ENCODE assay signal across 11 cellular contexts in genomic region chr17:50661348-50661747, GRCh38. TPM values are rescaled to one million over a fixed set of nuclear protein-coding genes. Genes with fewer than 3 reads are reported as not detected.
DNase-seq lines count a peak whose midpoint lies in the region; ATAC-seq and TF ChIP-seq lines count a peak whose summit lies in the region.
"Had no signal": no experiment of that assay in that cellular context is flagged by ENCODE, and none has a peak within 500 bp of the region (broad histone marks: within the 10 kb centered on the region; RNA-seq: fewer than 3 reads in every experiment).

No MANE protein-coding gene starts in this region.

- peak overlapping the region in 1 of 9 donors; percentile 92 for H3K27ac Mint-ChIP-seq in naive thymus-derived CD4-positive, alpha-beta T cell

- DNase-seq in DND-41 (no peak), dermis blood vessel endothelial cell (peak; percentile 28), psoas muscle (no peak), NCI-H2107 treated with DMSO at 0.1 percent for 48 hours (lab: John Stamatoyannopoulos, UW; ENCODE audit: unreplicated experiment) (no peak), NCI-H1694 (lab: John Stamatoyannopoulos, UW) (no peak)
- DNase-seq in naive thymus-derived CD4-positive, alpha-beta T cell = no peak
- DNase-seq: stimulated activated naive CD4-positive, alpha-beta T cell had no signal

- peaks cover 0 to 1% (median 0%) of the 10 kb centered on the region in 11 donors for H3K9me3 Mint-ChIP-seq in naive thymus-derived CD4-positive, alpha-beta T cell

- POLR2A ChIA-PET in naive thymus-derived CD4-positive, alpha-beta T cell (lab: Charles Lee) = no interaction called here

- H3K4me1 Mint-ChIP-seq in naive thymus-derived CD4-positive, alpha-beta T cell = peaks cover 6 to 31% (median 10%) of the 10 kb centered on the region in 7 donors

- peak overlapping the region; percentile 33; the same call in 1 of the 2 replicates for H2AFZ ChIP-seq in DND-41 (ENCODE audit: low read depth, low read length)
- 0 out of 2 replicates have a peak overlapping the region, but pooled peaks have one; percentile 54 for H2AFZ ChIP-seq in OCI-LY3 (ENCODE audit: low read depth, low read length)

- no peak overlapping the region for H3K9ac ChIP-seq in DND-41 (ENCODE audit: low read depth, low read length)
- no peak overlapping the region for H3K9ac ChIP-seq in OCI-LY3 (ENCODE audit: low read length)

- H3K4me3 Mint-ChIP-seq in naive thymus-derived CD4-positive, alpha-beta T cell = peak overlapping the region in 1 of 10 donors; percentile 74

- peaks cover 0 to 8% (median 0%) of the 10 kb centered on the region in 5 donors for H3K27me3 Mint-ChIP-seq in naive thymus-derived CD4-positive, alpha-beta T cell

- H3K9me3 ChIP-seq in DND-41 (ENCODE audit: insufficient read depth, low read length, severe bottlenecking) (no peaks in the 10 kb centered on the region), OCI-LY3 (ENCODE audit: insufficient read depth, low read length) (no peaks in the 10 kb centered on the region), psoas muscle (no peaks in the 10 kb centered on the region)
- H3K9me3 ChIP-seq in naive thymus-derived CD4-positive, alpha-beta T cell (ENCODE audit: control insufficient read depth in 2 of 3, low read length in 3 of 3) = no peaks in the 10 kb centered on the region
- H3K9me3 ChIP-seq: SJCRH30 had no signal

- no peaks in the 10 kb centered on the region for H3K27me3 ChIP-seq in DND-41 (ENCODE audit: insufficient read depth, low read length, poor library complexity)
- H3K27me3 ChIP-seq in OCI-LY3 (ENCODE audit: low read depth, low read length) = peaks cover 7% of the 10 kb centered on the region; the same call in 1 of the 2 replicates
- H3K27me3 ChIP-seq in psoas muscle (ENCODE audit: insufficient read depth in 3 of 3, low read length in 2 of 3) = no peaks in the 10 kb centered on the region
- H3K27me3 ChIP-seq in naive thymus-derived CD4-positive, alpha-beta T cell (ENCODE audit: control insufficient read depth in 2 of 2, insufficient read depth in 2 of 2, low read length in 2 of 2) = no peaks in the 10 kb centered on the region
- H3K27me3 ChIP-seq: dorsolateral prefrontal cortex, SJCRH30 had no signal

- no peaks in the 10 kb centered on the region for H3K36me3 ChIP-seq in DND-41 (ENCODE audit: insufficient read depth, low read length)
- H3K36me3 ChIP-seq in OCI-LY3 (replicated peaks; ENCODE audit: low read depth, low read length) = no peaks in the 10 kb centered on the region
- no peaks in the 10 kb centered on the region for H3K36me3 ChIP-seq in psoas muscle (ENCODE audit: insufficient read depth in 1 of 2, low read depth in 1 of 2)
- no peaks in the 10 kb centered on the region for H3K36me3 ChIP-seq in naive thymus-derived CD4-positive, alpha-beta T cell (ENCODE audit: control insufficient read depth in 2 of 3, insufficient read depth in 3 of 3, low read length in 3 of 3)
- H3K36me3 ChIP-seq: SJCRH30 had no signal

- peaks cover 0 to 2% (median 0%) of the 10 kb centered on the region in 5 donors for H3K36me3 Mint-ChIP-seq in naive thymus-derived CD4-positive, alpha-beta T cell

- TF ChIP-seq CTCF in DND-41 (IDR thresholded peaks at IDR 0.05; ENCODE audit: borderline replicate concordance, extremely low read depth, low read length, poor library complexity, severe bottlenecking) = no peak
- no peak for TF ChIP-seq CTCF in OCI-LY3 (IDR thresholded peaks at IDR 0.05; ENCODE audit: low read depth, low read length)
- TF ChIP-seq CTCF in psoas muscle (IDR thresholded peaks at IDR 0.05) = no peak

- no peak overlapping the region for H3K4me2 ChIP-seq in DND-41 (ENCODE audit: insufficient read depth, low read length)
- no peak overlapping the region for H3K4me2 ChIP-seq in OCI-LY3 (ENCODE audit: low read length)

- ATAC-seq in DND-41 (ENCODE audit: insufficient read depth, low read depth) (no peak), psoas muscle (peak in 1 of 4 donors; percentile 11), GM21825 (IDR thresholded peaks at IDR 0.05; ENCODE audit: unreplicated experiment) (no peak)
- no peak for ATAC-seq in naive thymus-derived CD4-positive, alpha-beta T cell

- H4K20me1 ChIP-seq in DND-41 (ENCODE audit: insufficient read depth, low read length) (no peaks in the 10 kb centered on the region; the same call in 1 of the 2 replicates), OCI-LY3 (ENCODE audit: insufficient read depth, low read length) (no peaks in the 10 kb centered on the region)

- peaks cover 11% of the 10 kb centered on the region for H3K4me1 ChIP-seq in DND-41 (ENCODE audit: insufficient read depth, low read length)
- H3K4me1 ChIP-seq in OCI-LY3 (ENCODE audit: low read length) = peaks cover 4% of the 10 kb centered on the region; the same call in 1 of the 2 replicates
- H3K4me1 ChIP-seq in psoas muscle = peaks cover 21% of the 10 kb centered on the region
- peaks cover 0 to 5% of the 10 kb centered on the region in 2 donors for H3K4me1 ChIP-seq in naive thymus-derived CD4-positive, alpha-beta T cell (ENCODE audit: control insufficient read depth in 2 of 2, insufficient read depth in 2 of 2, low read length in 2 of 2)

- no peak overlapping the region for H3K4me3 ChIP-seq in DND-41 (ENCODE audit: low read depth in 1 of 2, low read length in 2 of 2)
- H3K4me3 ChIP-seq in OCI-LY3 (ENCODE audit: low read length) = no peak overlapping the region
- no peak overlapping the region for H3K4me3 ChIP-seq in psoas muscle
- H3K4me3 ChIP-seq in naive thymus-derived CD4-positive, alpha-beta T cell (ENCODE audit: low read length) = no peak overlapping the region
- H3K4me3 ChIP-seq: dorsolateral prefrontal cortex, SJCRH30 had no signal

- no peak overlapping the region for H3K27ac ChIP-seq in DND-41 (ENCODE audit: low read length)
- H3K27ac ChIP-seq in OCI-LY3 (ENCODE audit: low read length) = no peak overlapping the region
- H3K27ac ChIP-seq in psoas muscle = peak overlapping the region; percentile 39
- no peak overlapping the region for H3K27ac ChIP-seq in naive thymus-derived CD4-positive, alpha-beta T cell (ENCODE audit: low read depth, low read length)
- H3K27ac ChIP-seq: dorsolateral prefrontal cortex, SJCRH30 had no signal

- CTCF ChIA-PET in naive thymus-derived CD4-positive, alpha-beta T cell (lab: Charles Lee) = no interaction called here

- WGBS in psoas muscle, 3 donors = 82 to 87% (median 84%) methylated on average over 5 of the region's 5 CpGs

- intact Hi-C loops in psoas muscle (cut with DNase I) = no loop called here
- intact Hi-C loops in naive thymus-derived CD4-positive, alpha-beta T cell (cut with micrococcal nuclease) = no loop called here

- H3K79me2 ChIP-seq in DND-41 (ENCODE audit: insufficient read depth, low read length) (no peaks in the 10 kb centered on the region), OCI-LY3 (ENCODE audit: low read length) (no peaks in the 10 kb centered on the region)

RNA-seq across cellular contexts. Expression of gene ABCC3, which starts 26.7 kb away (rescaled TPM):
- total RNA-seq in dermis blood vessel endothelial cell = 1.3 and 2.7 TPM in 2 replicates
- 1 to 10 TPM in 2 of 4 donors, under 1 TPM in 2; 0.36 to 1.6 (median 0.94) TPM for total RNA-seq in psoas muscle
- 1 to 10 TPM in 1 of 3 donors, under 1 TPM in 2; 0.39 to 1.2 (median 0.45) TPM for polyA plus RNA-seq in psoas muscle
- 10 to 100 TPM in 1 of 5 experiments, 1 to 10 TPM in 2, under 1 TPM in 1, not detected in 1; 0.68 to 22.4 (median 1.3) TPM for total RNA-seq in naive thymus-derived CD4-positive, alpha-beta T cell
- not detected for polyA plus RNA-seq in naive thymus-derived CD4-positive, alpha-beta T cell

RNA-seq across cellular contexts. Expression of gene ANKRD40, which starts 46.4 kb away (rescaled TPM):
- total RNA-seq in dermis blood vessel endothelial cell = 33.2 and 35.4 TPM in 2 replicates
- 100 to 1,000 TPM in 3 of 4 donors, 10 to 100 TPM in 1; 91.8 to 132 (median 112) TPM for total RNA-seq in psoas muscle
- polyA plus RNA-seq in psoas muscle = 100 to 1,000 TPM in 1 of 3 donors, 10 to 100 TPM in 2; 42.6 to 155 (median 46.6) TPM
- 10 to 100 TPM; 27.4 to 37.2 (median 33.4) TPM for total RNA-seq in naive thymus-derived CD4-positive, alpha-beta T cell
- 1 to 10 TPM; 3.6 to 5.7 TPM for polyA plus RNA-seq in naive thymus-derived CD4-positive, alpha-beta T cell

RNA-seq across cellular contexts. Expression of gene LUC7L3, which starts 58.1 kb away (rescaled TPM):
- total RNA-seq in dermis blood vessel endothelial cell = 21.4 and 31.5 TPM in 2 replicates
- total RNA-seq in psoas muscle = 10 to 100 TPM; 25.4 to 55.9 (median 49.9) TPM
- polyA plus RNA-seq in psoas muscle = 100 to 1,000 TPM in 1 of 3 donors, 10 to 100 TPM in 2; 33.4 to 108 (median 49.2) TPM
- 100 to 1,000 TPM; 131 to 331 (median 149) TPM for total RNA-seq in naive thymus-derived CD4-positive, alpha-beta T cell
- polyA plus RNA-seq in naive thymus-derived CD4-positive, alpha-beta T cell = 10 to 100 TPM; 41.8 to 65.3 TPM
